ENCODE assay signal across 18 cellular contexts in genomic region chr2:165820296-165820695, GRCh38. TPM values are rescaled to one million over a fixed set of nuclear protein-coding genes. Genes with fewer than 3 reads are reported as not detected.
DNase-seq lines count a peak whose midpoint lies in the region; ATAC-seq and TF ChIP-seq lines count a peak whose summit lies in the region.
"Had no signal": no experiment of that assay in that cellular context is flagged by ENCODE, and none has a peak within 500 bp of the region (broad histone marks: within the 10 kb centered on the region; RNA-seq: fewer than 3 reads in every experiment).

No MANE protein-coding gene starts in this region.

- no peaks in the 10 kb centered on the region for H3K36me3 Mint-ChIP-seq in type B pancreatic cell
- H3K36me3 Mint-ChIP-seq: CD8-positive, alpha-beta T cell; IgD-negative memory B cell had no signal

- H3K4me1 ChIP-seq in body of pancreas (peaks cover 11% of the 10 kb centered on the region), Peyer's patch (no peaks in the 10 kb centered on the region)
- H3K4me1 ChIP-seq: SJSA1 had no signal

- no peaks in the 10 kb centered on the region for H3K27me3 Mint-ChIP-seq in type B pancreatic cell

- peak; percentile 24 for ATAC-seq in body of pancreas
- no peak for ATAC-seq in GM21619 (IDR thresholded peaks at IDR 0.05; ENCODE audit: unreplicated experiment)
- ATAC-seq: CD8-positive, alpha-beta T cell; HCT116 had no signal

- TF ChIP-seq POLR2A in body of pancreas (IDR thresholded peaks at IDR 0.05), result no peak
- TF ChIP-seq POLR2A in Peyer's patch (IDR thresholded peaks at IDR 0.05), result no peak

- H3K27ac ChIP-seq in body of pancreas (no peak overlapping the region), Peyer's patch (no peak overlapping the region)
- H3K27ac ChIP-seq: 22Rv1, SJSA1 had no signal

- peaks cover 18% of the 10 kb centered on the region for H3K4me1 Mint-ChIP-seq in type B pancreatic cell (ENCODE audit: unreplicated experiment)

- H3K27me3 ChIP-seq in body of pancreas, result no peaks in the 10 kb centered on the region
- H3K27me3 ChIP-seq in Peyer's patch, result no peaks in the 10 kb centered on the region
- H3K27me3 ChIP-seq: SJSA1 had no signal

- intact Hi-C loops in body of pancreas (cut with DNase I), result no loop called here

- H3K36me3 ChIP-seq in body of pancreas (replicated peaks in 1 of 2; ENCODE audit: insufficient read depth in 1 of 2, low read depth in 2 of 2) (no peaks in the 10 kb centered on the region), Peyer's patch (no peaks in the 10 kb centered on the region)
- H3K36me3 ChIP-seq: SJSA1 had no signal

- H3K4me3 ChIP-seq in body of pancreas, result no peak overlapping the region
- H3K4me3 ChIP-seq in Peyer's patch, result no peak overlapping the region
- H3K4me3 ChIP-seq: SJSA1 had no signal

- TF ChIP-seq CTCF in body of pancreas (IDR thresholded peaks at IDR 0.05) (no peak), Peyer's patch (IDR thresholded peaks at IDR 0.05) (no peak), type B pancreatic cell (conservative IDR thresholded peaks at IDR 0.05) (no peak)

- DNase-seq in NCI-H1105 treated with DMSO at 0.1 percent for 48 hours (lab: John Stamatoyannopoulos, UW), result peak; percentile 61
- no peak for DNase-seq in NCI-H1105 (lab: John Stamatoyannopoulos, UW)
- peak; percentile 53 for DNase-seq in COLO829 (ENCODE audit: low spot score)
- no peak for DNase-seq in body of pancreas
- peak; percentile 2 for DNase-seq in midbrain (lab: John Stamatoyannopoulos, UW)
- DNase-seq in Peyer's patch, result no peak
- DNase-seq in type B pancreatic cell (ENCODE audit: extremely low spot score, unreplicated experiment), result no peak
- DNase-seq: ACHN; C1 segment of cervical spinal cord; CD8-positive, alpha-beta T cell; NCI-H1417 treated with DMSO at 0.1 percent for 48 hours; NCI-H187; SW 1271 had no signal

- H3K9me3 Mint-ChIP-seq in type B pancreatic cell, result no peaks in the 10 kb centered on the region
- H3K9me3 Mint-ChIP-seq: CD8-positive, alpha-beta T cell; IgD-negative memory B cell had no signal

- no peak overlapping the region for H3K27ac Mint-ChIP-seq in type B pancreatic cell
- H3K27ac Mint-ChIP-seq: CD8-positive, alpha-beta T cell; IgD-negative memory B cell had no signal

- H3K4me3 Mint-ChIP-seq in type B pancreatic cell, result no peak overlapping the region
- H3K4me3 Mint-ChIP-seq: CD8-positive, alpha-beta T cell; IgD-negative memory B cell had no signal

- H3K9me3 ChIP-seq in body of pancreas (no peaks in the 10 kb centered on the region), Peyer's patch (no peaks in the 10 kb centered on the region)
- H3K9me3 ChIP-seq: SJSA1 had no signal

- 18% methylated on average over 2 of the region's 2 CpGs for WGBS in body of pancreas, 2 donors

RNA-seq across cellular contexts. Expression of gene GALNT3, which starts 26.2 kb away (rescaled TPM):
- total RNA-seq in body of pancreas, result 10 to 100 TPM; 29.7 to 64.9 TPM
- 10 to 100 TPM; 22.2 to 51.3 (median 37.9) TPM for total RNA-seq in Peyer's patch
- total RNA-seq in type B pancreatic cell (ENCODE audit: low replicate concordance), result 28.8 and 62.1 TPM in 2 replicates

Comparison
In these comparisons a context has a peak if more than half of its experiments do, and no peak if none do; other contexts are left out.
1. DNase-seq: peak in NCI-H1105 treated with DMSO at 0.1 percent for 48 hours (single experiment), COLO829 (single experiment) and midbrain (single experiment); none in NCI-H1105 (single experiment), body of pancreas (0 of 4), Peyer's patch (0 of 3) and type B pancreatic cell (single experiment).